25 cellular contexts compared by ENCODE assay signal in the genomic region with DNA sequence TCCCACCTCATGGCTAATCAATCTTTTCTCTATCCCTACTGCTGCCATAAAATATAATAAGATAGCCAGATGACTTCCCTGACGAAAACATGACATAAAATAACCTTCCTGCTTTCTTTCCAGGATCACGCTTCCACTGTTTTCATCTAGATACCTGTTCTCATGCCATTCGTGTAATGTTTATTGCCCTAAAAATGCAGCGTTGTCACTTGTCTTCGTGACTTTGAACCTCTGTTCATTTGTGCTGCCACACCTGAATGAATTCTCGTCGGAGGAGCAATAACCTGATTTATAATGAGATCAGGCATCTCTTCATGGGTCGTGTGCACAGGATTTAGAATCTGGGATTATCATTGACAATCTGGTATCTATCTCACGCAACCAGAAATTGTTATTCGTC.
"Had no signal": no experiment of that assay in that cellular context is flagged by ENCODE, and none has a peak within 500 bp of the region (broad histone marks: within the 10 kb centered on the region; RNA-seq: fewer than 3 reads in every experiment).

No MANE protein-coding gene starts in this region.

- H3K9me3 ChIP-seq: stomach, suprapubic skin, testis, thoracic aorta, thyroid gland, tibial artery, tibial nerve, transverse colon, upper lobe of left lung, upper lobe of right lung, uterus, vagina had no signal

- DNase-seq: stimulated activated CD4-positive, alpha-beta T cell treated with anti-CD3 and anti-CD28 coated beads, Interleukin-2, amount 100 ng/mL, for 48 hours; stimulated activated CD4-positive, alpha-beta T cell treated with anti-CD3 and anti-CD28 coated beads, Interleukin-4, amount 100 ng/mL, for 1 hour; stimulated activated CD4-positive, alpha-beta T cell treated with anti-CD3 and anti-CD28 coated beads, Interleukin-4, amount 100 ng/mL, for 24 hours; stimulated activated CD4-positive, alpha-beta T cell treated with anti-CD3 and anti-CD28 coated beads, Interleukin-4, amount 100 ng/mL, for 4 hours; stimulated activated CD8-positive, alpha-beta memory T cell treated with anti-CD3 and anti-CD28 coated beads, Interleukin-4, amount 100 ng/mL, for 48 hours; stimulated activated naive B cell treated with anti-CD40 and anti-IgM and Interleukin-4, amounts not matched to agents 10 μg/mL and 1 μg/mL and 100 μg/mL, for 72 hours; stimulated activated naive CD4-positive, alpha-beta T cell; stimulated activated naive CD4-positive, alpha-beta T cell treated with Interleukin-2 at 50 U/mL for 16 hours; stimulated activated naive CD8-positive, alpha-beta T cell treated with anti-CD3 and anti-CD28 coated beads, Interleukin-15, amount 100 ng/mL, for 72 hours; stimulated activated naive CD8-positive, alpha-beta T cell treated with anti-CD3 and anti-CD28 coated beads, Interleukin-15, Interleukin-2, amounts not matched to agents 100 U/mL and 50 U/mL, for 24 hours; stomach; substantia nigra; testis; thyroid gland; tibial artery; transverse colon; trophoblast cell; upper lobe of left lung; upper lobe of right lung; uterus had no signal

- H3K4me1 ChIP-seq: stomach, suprapubic skin, testis, thyroid gland, tibial nerve, transverse colon, upper lobe of left lung, upper lobe of right lung, uterus, vagina had no signal

- H3K27ac ChIP-seq: stomach, suprapubic skin, testis, thoracic aorta, thyroid gland, tibial artery, tibial nerve, transverse colon, upper lobe of left lung, upper lobe of right lung, uterus, vagina had no signal

- FAIRE-seq: urothelium cell line had no signal

- H3K27me3 ChIP-seq: stomach, suprapubic skin, testis, thyroid gland, tibial artery, tibial nerve, transverse colon, upper lobe of left lung, upper lobe of right lung, uterus, vagina had no signal

- H3K4me3 ChIP-seq: stomach, suprapubic skin, testis, thoracic aorta, thyroid gland, tibial artery, tibial nerve, transverse colon, upper lobe of left lung, upper lobe of right lung, uterus, vagina had no signal

- H3K36me3 ChIP-seq: stomach, suprapubic skin, thoracic aorta, thyroid gland, tibial artery, tibial nerve, transverse colon, upper lobe of left lung, upper lobe of right lung, uterus, vagina had no signal
